Comparison of ENCODE assay signal across 1 cellular context in genomic region chr21:39313457-39314154, GRCh38.
TF ChIP-seq lines count a peak whose summit lies in the region.

Gene BRWD1, minus strand, starts transcription at chr21:39313632. Its CDS starts 141 bp downstream, at chr21:39313491.

TF ChIP-seq in K562, 482 proteins besides CTCF, POLR2A, EP300 and RAD21 (continued from another document and continues in another):
- peak; percentile 91; the same call in 1 of the 2 replicates for TF ChIP-seq PHF8 (IDR thresholded peaks at IDR 0.05; ENCODE audit: borderline replicate concordance, low read length)
- TF ChIP-seq ATF3 (IDR thresholded peaks at IDR 0.05) = peak; percentile 94
- peak; percentile 68; the same call in 1 of the 2 replicates for TF ChIP-seq ATF3 (CRISPR knock-in tag; conservative IDR thresholded peaks at IDR 0.05)
- TF ChIP-seq GABPB1 (CRISPR knock-in tag; IDR thresholded peaks at IDR 0.05) = peak; percentile 62; the same call in 1 of the 2 replicates
- peak; percentile 88; the same call in 1 of the 2 replicates for TF ChIP-seq GATAD2A (IDR thresholded peaks at IDR 0.05)
- TF ChIP-seq HDGF (IDR thresholded peaks at IDR 0.05) = no peak
- TF ChIP-seq NFIC (IDR thresholded peaks at IDR 0.05) = peak; percentile 77
- TF ChIP-seq HDAC6 (IDR thresholded peaks at IDR 0.05; ENCODE audit: low read depth, low read length) = no peak
- TF ChIP-seq ID3 (CRISPR knock-in tag; IDR thresholded peaks at IDR 0.05) = no peak
- peak; percentile 99 for TF ChIP-seq ID3 (tag; IDR thresholded peaks at IDR 0.05)
- TF ChIP-seq AFF1 (IDR thresholded peaks at IDR 0.05; ENCODE audit: low read depth in 1 of 2, partially characterized antibody in 2 of 2) = peak in 1 of 2 experiments; percentile 83
- peak; percentile 89 for TF ChIP-seq OTX1 (CRISPR knock-in tag; IDR thresholded peaks at IDR 0.05)
- no peak for TF ChIP-seq ZHX1 (conservative IDR thresholded peaks at IDR 0.05; ENCODE audit: low read length)
- peak; percentile 99 for TF ChIP-seq GTF2E2 (tag; IDR thresholded peaks at IDR 0.05)
- TF ChIP-seq FOXP4 (CRISPR knock-in tag; IDR thresholded peaks at IDR 0.05; ENCODE audit: borderline replicate concordance) = 0 out of 2 replicates have a peak, but pooled peaks have one; percentile 23
- peak in 1 of 2 experiments; percentile 83; a peak in 1 of 4 replicates for TF ChIP-seq HDAC1 (IDR thresholded peaks at IDR 0.05)
- TF ChIP-seq ZNF436 (CRISPR knock-in tag; IDR thresholded peaks at IDR 0.05) = peak; percentile 62; the same call in 1 of the 2 replicates
- no peak for TF ChIP-seq HNRNPUL1 (IDR thresholded peaks at IDR 0.05; ENCODE audit: low read length)
- TF ChIP-seq ZNF707 (CRISPR knock-in tag; conservative IDR thresholded peaks at IDR 0.05) = 0 out of 2 replicates have a peak, but pooled peaks have one; percentile 23
- peak; percentile 83; the same call in 1 of the 2 replicates for TF ChIP-seq DMBX1 (CRISPR knock-in tag; IDR thresholded peaks at IDR 0.05; ENCODE audit: borderline replicate concordance)
- 0 out of 2 replicates have a peak, but pooled peaks have one; percentile 38 for TF ChIP-seq TCF7 (IDR thresholded peaks at IDR 0.05; ENCODE audit: borderline replicate concordance)
- peak; percentile 40; the same call in 1 of the 2 replicates for TF ChIP-seq TEAD4 (IDR thresholded peaks at IDR 0.05; ENCODE audit: low read length)
- TF ChIP-seq TEAD4 (CRISPR knock-in tag; IDR thresholded peaks at IDR 0.05; ENCODE audit: borderline replicate concordance) = 0 out of 2 replicates have a peak, but pooled peaks have one; percentile 31
- no peak for TF ChIP-seq ZNF140 (CRISPR knock-in tag; IDR thresholded peaks at IDR 0.05)
- no peak for TF ChIP-seq ZNF518B (CRISPR knock-in tag; IDR thresholded peaks at IDR 0.05)
- peak; percentile 75 for TF ChIP-seq MEF2D (tag; conservative IDR thresholded peaks at IDR 0.05; ENCODE audit: low read depth)
- peak; percentile 94 for TF ChIP-seq KLF13 (tag; IDR thresholded peaks at IDR 0.05; ENCODE audit: borderline replicate concordance, low read depth)
- TF ChIP-seq TRIM25 (IDR thresholded peaks at IDR 0.05; ENCODE audit: borderline replicate concordance) = peak; percentile 50; the same call in 1 of the 2 replicates
- TF ChIP-seq ZNF551 (CRISPR knock-in tag; IDR thresholded peaks at IDR 0.05) = no peak
- TF ChIP-seq ELF1 (tag; IDR thresholded peaks at IDR 0.05) = peak; percentile 87
- TF ChIP-seq ZNF121 (CRISPR knock-in tag; conservative IDR thresholded peaks at IDR 0.05) = no peak
- no peak for TF ChIP-seq CEBPB (tag; IDR thresholded peaks at IDR 0.05)
- peak; percentile 57 to 90 (median 86) for TF ChIP-seq YY1 (IDR thresholded peaks at IDR 0.05; ENCODE audit: borderline replicate concordance in 1 of 3, control insufficient read depth in 1 of 3, extremely low read depth in 1 of 3, insufficient read depth in 3 of 3, insufficient read length in 1 of 3, insufficient replicate concordance in 2 of 3, low read depth in 1 of 3, low read length in 2 of 3)
- TF ChIP-seq NR2F6 (CRISPR knock-in tag; IDR thresholded peaks at IDR 0.05) = no peak
- no peak for TF ChIP-seq ZFPM2 (CRISPR knock-in tag; IDR thresholded peaks at IDR 0.05)
- TF ChIP-seq ZNF280A (IDR thresholded peaks at IDR 0.05; ENCODE audit: low read depth, partially characterized antibody) = no peak
- TF ChIP-seq ZFX (CRISPR knock-in tag; IDR thresholded peaks at IDR 0.05) = peak; percentile 95
- TF ChIP-seq BCOR (IDR thresholded peaks at IDR 0.05) = peak; percentile 93
- peak; percentile 73; the same call in 1 of the 2 replicates for TF ChIP-seq E2F5 (CRISPR knock-in tag; IDR thresholded peaks at IDR 0.05)
- TF ChIP-seq ZNF586 (CRISPR knock-in tag; conservative IDR thresholded peaks at IDR 0.05) = no peak
- TF ChIP-seq GTF2A2 (tag; IDR thresholded peaks at IDR 0.05) = peak; percentile 97
- peak; percentile 70; the same call in 1 of the 2 replicates for TF ChIP-seq DPF2 (IDR thresholded peaks at IDR 0.05)
- TF ChIP-seq ZNF239 (CRISPR knock-in tag; IDR thresholded peaks at IDR 0.05) = peak; percentile 21; the same call in 1 of the 2 replicates
- TF ChIP-seq ZNF696 (CRISPR knock-in tag; conservative IDR thresholded peaks at IDR 0.05) = no peak
- no peak for TF ChIP-seq IFI16 (CRISPR knock-in tag; IDR thresholded peaks at IDR 0.05)
- no peak for TF ChIP-seq CBX8 (IDR thresholded peaks at IDR 0.05; ENCODE audit: borderline replicate concordance, extremely low read depth, low read depth, low read length, poor library complexity, severe bottlenecking)
